7 cellular contexts compared by ENCODE assay signal in the genomic region with DNA sequence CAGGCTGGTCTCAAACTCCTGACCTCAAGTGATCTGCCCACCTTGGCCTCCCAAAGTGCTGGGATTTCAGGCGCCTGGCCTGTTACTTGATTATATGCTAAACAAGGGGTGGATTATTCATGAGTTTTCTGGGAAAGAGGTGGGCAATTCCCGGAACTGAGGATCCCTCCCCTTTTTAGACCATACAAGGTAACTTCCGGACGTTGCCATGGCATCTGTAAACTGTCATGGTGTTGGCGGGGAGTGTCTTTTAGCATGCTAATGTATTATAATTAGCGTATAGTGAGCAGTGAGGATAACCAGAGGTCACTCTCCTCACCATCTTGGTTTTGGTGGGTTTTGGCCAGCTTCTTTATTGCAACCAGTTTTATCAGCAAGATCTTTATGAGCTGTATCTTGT. TPM values are rescaled to one million over a fixed set of nuclear protein-coding genes. Genes with fewer than 3 reads are reported as not detected.
DNase-seq lines count a peak whose midpoint lies in the region; ATAC-seq and TF ChIP-seq lines count a peak whose summit lies in the region.
"Not testable (repeated sequence)": the region's sequence is repeated elsewhere in the genome, so short reads cannot be mapped to it uniquely, and the experiment has no call there.

No MANE protein-coding gene starts in this region.

- H3K9me3 Mint-ChIP-seq in GM23338; stimulated activated effector memory CD8-positive, alpha-beta T cell treated with anti-CD3 and anti-CD28 coated beads, Interleukin-12 subunit alpha, Interleukin-12 subunit beta, amount 100 ng/mL, for 72 hours: not testable (repeated sequence)

- H3K9ac ChIP-seq in iPS-20b (ENCODE audit: low read depth, low read length), result not testable (repeated sequence)

- H3K4me3 ChIP-seq in GM23338, result not testable (repeated sequence)
- H3K4me3 ChIP-seq in iPS-20b (ENCODE audit: low read length), result 0 out of 2 replicates have a peak overlapping the region, but pooled peaks have one; percentile 15

- peaks cover 41% of the 10 kb centered on the region for H3K36me3 Mint-ChIP-seq in GM23338 (ENCODE audit: low read depth)
- peaks cover 95% of the 10 kb centered on the region for H3K36me3 Mint-ChIP-seq in stimulated activated effector memory CD8-positive, alpha-beta T cell treated with anti-CD3 and anti-CD28 coated beads, Interleukin-12 subunit alpha, Interleukin-12 subunit beta, amount 100 ng/mL, for 72 hours

- H3K9me3 ChIP-seq in iPS-20b (ENCODE audit: insufficient read depth, low read depth, low read length), result not testable (repeated sequence)

- H3K9me2 ChIP-seq in GM23338 (ENCODE audit: insufficient read depth), result not testable (repeated sequence)

- TF ChIP-seq CTCF in GM23338 (conservative IDR thresholded peaks at IDR 0.05; ENCODE audit: low read depth in 2 of 2), result not testable (repeated sequence)

- DNase-seq in GM23338 (ENCODE audit: low spot score), result peak; percentile 80
- peak; percentile 13 for DNase-seq in M059J (ENCODE audit: low read depth)
- DNase-seq in astrocyte of the hippocampus (ENCODE audit: low read depth, low spot score), result peak; percentile 28
- DNase-seq in erythroblast (lab: John Stamatoyannopoulos, UW), result peak; percentile 10 to 23
- not testable (repeated sequence) for DNase-seq in stimulated activated effector memory CD8-positive, alpha-beta T cell treated with anti-CD3 and anti-CD28 coated beads, Interleukin-12 subunit alpha, Interleukin-12 subunit beta, amount 100 ng/mL, for 72 hours (ENCODE audit: low spot score in 2 of 2)

- peaks cover 15% of the 10 kb centered on the region for H3F3A ChIP-seq in GM23338 (replicated peaks; ENCODE audit: low read depth)

- not testable (repeated sequence) for H3K27ac ChIP-seq in GM23338 (ENCODE audit: low read depth); iPS-20b (ENCODE audit: low read length)
- H3K27ac ChIP-seq in cingulate gyrus (ENCODE audit: low read depth, low read length), result peak overlapping the region; percentile 93

- H3K27me3 ChIP-seq in GM23338 (ENCODE audit: insufficient read depth); iPS-20b (ENCODE audit: insufficient read depth, low read length): not testable (repeated sequence)

- not testable (repeated sequence) for H3K79me2 ChIP-seq in GM23338 (replicated peaks; ENCODE audit: insufficient read depth)

- ATAC-seq in GM23338, result peak; percentile 65
- ATAC-seq in stimulated activated effector memory CD8-positive, alpha-beta T cell treated with anti-CD3 and anti-CD28 coated beads, Interleukin-12 subunit alpha, Interleukin-12 subunit beta, amount 100 ng/mL, for 72 hours, result not testable (repeated sequence)

- H4K20me1 ChIP-seq in GM23338 (replicated peaks; ENCODE audit: insufficient read depth), result not testable (repeated sequence)

- TF ChIP-seq POLR2A in erythroblast (IDR thresholded peaks at IDR 0.05; ENCODE audit: low read length), result not testable (repeated sequence)

- peaks cover 20% of the 10 kb centered on the region for H3K4me1 Mint-ChIP-seq in GM23338
- H3K4me1 Mint-ChIP-seq in stimulated activated effector memory CD8-positive, alpha-beta T cell treated with anti-CD3 and anti-CD28 coated beads, Interleukin-12 subunit alpha, Interleukin-12 subunit beta, amount 100 ng/mL, for 72 hours, result not testable (repeated sequence)

- H3K4me2 ChIP-seq in GM23338, result peak overlapping the region; percentile 58

- not testable (repeated sequence) for H3K4me3 Mint-ChIP-seq in GM23338; stimulated activated effector memory CD8-positive, alpha-beta T cell treated with anti-CD3 and anti-CD28 coated beads, Interleukin-12 subunit alpha, Interleukin-12 subunit beta, amount 100 ng/mL, for 72 hours

- not testable (repeated sequence) for H3K27ac Mint-ChIP-seq in GM23338
- peak overlapping the region; percentile 18 for H3K27ac Mint-ChIP-seq in stimulated activated effector memory CD8-positive, alpha-beta T cell treated with anti-CD3 and anti-CD28 coated beads, Interleukin-12 subunit alpha, Interleukin-12 subunit beta, amount 100 ng/mL, for 72 hours

- H3K27me3 Mint-ChIP-seq in GM23338 (ENCODE audit: insufficient read depth, low read depth, poor library complexity), result not testable (repeated sequence)

- H3K4me1 ChIP-seq in GM23338 (ENCODE audit: insufficient read depth), result peaks cover 15% of the 10 kb centered on the region
- peaks cover 14% of the 10 kb centered on the region for H3K4me1 ChIP-seq in iPS-20b (ENCODE audit: insufficient read depth, low read length)

- H3K36me3 ChIP-seq in GM23338 (ENCODE audit: insufficient read depth), result not testable (repeated sequence)
- H3K36me3 ChIP-seq in iPS-20b (ENCODE audit: insufficient read depth, low read depth, low read length), result peaks cover 60% of the 10 kb centered on the region

- not testable (repeated sequence) for H2AFZ ChIP-seq in GM23338

RNA-seq across cellular contexts. Expression of a gene that starts 33.5 kb away (rescaled TPM):
- 35.7 and 38.7 TPM in 2 replicates for total RNA-seq in GM23338 (2014; rRNA removed; shearing (Covaris generic))
- polyA plus RNA-seq in GM23338 (2016; fragmentation: Nextera tagmentation; extraction: Ambion mirVana), result 12.6 and 14.6 TPM in 2 replicates
- 34.6 and 44.9 TPM in 2 replicates for total RNA-seq in M059J (2014; rRNA removed; shearing (Covaris generic))
